In the genomic region with DNA sequence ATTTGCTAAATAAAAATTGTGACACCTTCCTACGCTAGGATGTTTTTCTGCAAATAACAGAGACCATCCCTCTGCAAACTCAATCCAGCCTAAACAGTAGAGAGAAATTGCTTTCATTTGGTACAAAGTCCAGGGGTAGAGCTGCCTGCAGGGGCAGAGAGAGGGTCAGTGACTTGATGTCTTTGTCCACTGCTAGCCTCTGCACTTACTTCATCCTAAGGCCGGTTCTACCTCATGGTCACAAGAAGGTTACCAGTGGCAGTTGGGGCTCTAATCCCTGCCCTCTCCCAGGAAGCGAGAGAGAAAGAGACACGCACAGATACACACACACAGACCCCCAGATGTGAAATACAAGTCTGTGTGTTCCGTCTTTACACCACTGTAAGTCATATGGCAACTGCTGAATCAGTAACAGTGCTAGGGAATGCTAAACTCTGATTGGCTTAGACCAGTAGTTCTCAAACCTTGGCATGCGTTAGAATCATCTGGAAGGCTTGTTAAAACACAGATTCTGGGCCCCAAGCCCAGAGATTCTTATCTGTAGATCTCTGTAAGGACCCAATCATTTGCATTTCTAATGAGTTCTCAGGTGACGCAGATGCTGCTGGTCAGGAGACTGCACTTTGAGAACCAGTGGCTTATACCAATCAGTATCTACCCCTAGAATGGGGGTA, we compare ENCODE assay signal across 13 cellular contexts. TPM values are rescaled to one million over a fixed set of nuclear protein-coding genes. Genes with fewer than 3 reads are reported as not detected.
DNase-seq lines count a peak whose midpoint lies in the region; TF ChIP-seq lines count a peak whose summit lies in the region.
"Had no signal": no experiment of that assay in that cellular context is flagged by ENCODE, and none has a peak within 500 bp of the region (broad histone marks: within the 10 kb centered on the region; RNA-seq: fewer than 3 reads in every experiment).

No MANE protein-coding gene starts in this region.

- no peaks in the 10 kb centered on the region for H3K9me3 Mint-ChIP-seq in HFFc6
- H3K9me3 Mint-ChIP-seq: activated naive CD8-positive, alpha-beta T cell treated with anti-CD3 and anti-CD28 coated beads for 36 hours; CD4-positive, alpha-beta memory T cell had no signal

- H3K14ac ChIP-seq in mesenchymal stem cell (ENCODE audit: low read length in 2 of 2): no peak overlapping the region

- DNase-seq in AG08396 (ENCODE audit: low spot score) (peak; percentile 38), HFFc6 (peak; percentile 97), mammary epithelial cell (peak; percentile 77), mesenchymal stem cell (no peak), NCI-H2171 (lab: John Stamatoyannopoulos, UW) (no peak), GM13977 (ENCODE audit: low spot score) (no peak), SJCRH30 (no peak), NCI-H82 (lab: John Stamatoyannopoulos, UW) (no peak)
- DNase-seq: activated CD4-positive, alpha-beta T cell treated with anti-CD3 and anti-CD28 coated beads for 36 hours; activated naive CD8-positive, alpha-beta T cell treated with anti-CD3 and anti-CD28 coated beads for 36 hours; CD4-positive, alpha-beta memory T cell; NCI-H2171 treated with DMSO at 0.1 percent for 48 hours had no signal

- H3K36me3 Mint-ChIP-seq in HFFc6 (ENCODE audit: low read depth): peaks cover 41% of the 10 kb centered on the region
- H3K36me3 Mint-ChIP-seq: activated naive CD8-positive, alpha-beta T cell treated with anti-CD3 and anti-CD28 coated beads for 36 hours; CD4-positive, alpha-beta memory T cell had no signal

- H3K36me3 ChIP-seq in mammary epithelial cell (ENCODE audit: insufficient read depth, low read length) (no peaks in the 10 kb centered on the region), mesenchymal stem cell (ENCODE audit: control insufficient read depth in 1 of 2, insufficient read depth in 2 of 2, low read depth in 1 of 2, low read length in 2 of 2) (peaks cover 32 to 99% of the 10 kb centered on the region in 2 experiments), SJCRH30 (peaks cover 45% of the 10 kb centered on the region)

- dilution Hi-C loops in mammary epithelial cell (cut with HindIII; ENCODE audit: low sequenced_read_pairs): no loop called here

- peak overlapping the region; percentile 72 for H3K4me3 Mint-ChIP-seq in HFFc6
- H3K4me3 Mint-ChIP-seq: activated CD4-positive, alpha-beta T cell treated with anti-CD3 and anti-CD28 coated beads for 36 hours; activated naive CD8-positive, alpha-beta T cell treated with anti-CD3 and anti-CD28 coated beads for 36 hours; CD4-positive, alpha-beta memory T cell had no signal

- H3K23ac ChIP-seq in mesenchymal stem cell (ENCODE audit: low read length in 2 of 2): no peak overlapping the region

- no peaks in the 10 kb centered on the region for H3K79me2 ChIP-seq in mammary epithelial cell (ENCODE audit: insufficient read depth, low read length)

- TF ChIP-seq CTCF in HFFc6 (IDR thresholded peaks at IDR 0.05): no peak
- TF ChIP-seq CTCF in mammary epithelial cell (conservative IDR thresholded peaks at IDR 0.05 in 1 of 2, IDR thresholded peaks at IDR 0.05 in 1 of 2; ENCODE audit: extremely low read depth in 1 of 2, insufficient read depth in 1 of 2, low read depth in 1 of 2, low read length in 2 of 2): no peak
- TF ChIP-seq CTCF in GM13977 (IDR thresholded peaks at IDR 0.05; ENCODE audit: extremely low read depth, insufficient read depth, missing control alignments): no peak

- H3K9me3 ChIP-seq in mammary epithelial cell (replicated peaks; ENCODE audit: insufficient read depth, low read length) (no peaks in the 10 kb centered on the region), mesenchymal stem cell (ENCODE audit: control insufficient read depth, low read length) (no peaks in the 10 kb centered on the region), SJCRH30 (replicated peaks) (no peaks in the 10 kb centered on the region)

- no peak overlapping the region for H2BK120ac ChIP-seq in mesenchymal stem cell (ENCODE audit: low read depth, low read length)

- peaks cover 1% of the 10 kb centered on the region for H3K79me1 ChIP-seq in mesenchymal stem cell (replicated peaks; ENCODE audit: low read length, poor library complexity, severe bottlenecking)

- no peak overlapping the region for H2BK12ac ChIP-seq in mesenchymal stem cell (ENCODE audit: low read length in 2 of 2)

- peak overlapping the region; percentile 57 for H2AK5ac ChIP-seq in mesenchymal stem cell (ENCODE audit: low read length, severe bottlenecking)

- H3K27ac ChIP-seq in mammary epithelial cell (ENCODE audit: insufficient read depth, low read depth, low read length): no peak overlapping the region
- H3K27ac ChIP-seq in mesenchymal stem cell (ENCODE audit: low read length, poor library complexity, severe bottlenecking): no peak overlapping the region
- H3K27ac ChIP-seq in SJCRH30: no peak overlapping the region
- H3K27ac ChIP-seq: SK-N-MC had no signal

- H3K4ac ChIP-seq in mesenchymal stem cell (ENCODE audit: low read depth in 1 of 2, low read length in 2 of 2): peak overlapping the region in 1 of 2 experiments; percentile 19

- H3K27ac Mint-ChIP-seq in HFFc6: peak overlapping the region; percentile 89
- H3K27ac Mint-ChIP-seq: activated CD4-positive, alpha-beta T cell treated with anti-CD3 and anti-CD28 coated beads for 36 hours; activated naive CD8-positive, alpha-beta T cell treated with anti-CD3 and anti-CD28 coated beads for 36 hours had no signal

- H3K9ac ChIP-seq in mammary epithelial cell (ENCODE audit: insufficient read depth, low read length) (no peak overlapping the region), mesenchymal stem cell (ENCODE audit: low read length) (peak overlapping the region; percentile 75)

- in situ Hi-C loops in mammary epithelial cell (cut with MboI; ENCODE audit: low sequenced_read_pairs in 2 of 2): loop anchor here in 1 of 2 donors (5.0 kb wide), 1 partner anchor 207 kb away; no protein-coding TSS in a partner anchor
- in situ Hi-C loops in GM13977 (cut with MboI; ENCODE audit: low pct_unique_long_range_greater_than_20kb, low sequenced_read_pairs, unreplicated experiment): no loop called here

- peak overlapping the region; percentile 55 for H4K8ac ChIP-seq in mesenchymal stem cell (ENCODE audit: low read length)

- H3K4me2 ChIP-seq in mammary epithelial cell (ENCODE audit: insufficient read depth, low read depth, low read length): no peak overlapping the region
- no peak overlapping the region for H3K4me2 ChIP-seq in mesenchymal stem cell (ENCODE audit: low read length, poor library complexity, severe bottlenecking)

- H3K18ac ChIP-seq in mesenchymal stem cell (ENCODE audit: low read depth in 1 of 2, low read length in 2 of 2): no peak overlapping the region

- H2AFZ ChIP-seq in mammary epithelial cell (ENCODE audit: low read depth, low read length) (peak overlapping the region; percentile 15), mesenchymal stem cell (ENCODE audit: low read depth, low read length) (no peak overlapping the region)

- H3K4me1 ChIP-seq in mammary epithelial cell (ENCODE audit: insufficient read depth, low read length) (peaks cover 40% of the 10 kb centered on the region), mesenchymal stem cell (ENCODE audit: control insufficient read depth, insufficient read depth, low read depth, low read length) (peaks cover 18% of the 10 kb centered on the region), SJCRH30 (peaks cover 35% of the 10 kb centered on the region)

- 68% methylated on average over 7 of the region's 7 CpGs for WGBS in mammary epithelial cell (ENCODE audit: low coverage, missing lambda C conversion rate)
- 73% methylated on average over 6 of the region's 7 CpGs for WGBS in mesenchymal stem cell

- H4K91ac ChIP-seq in mesenchymal stem cell (ENCODE audit: low read length): no peak overlapping the region

- H3K4me3 ChIP-seq in mammary epithelial cell (replicated peaks in 1 of 3; ENCODE audit: insufficient read depth in 1 of 3, low read depth in 2 of 3, low read length in 3 of 3) (no peak overlapping the region), mesenchymal stem cell (ENCODE audit: insufficient read depth in 1 of 2, low read depth in 1 of 2, low read length in 2 of 2) (no peak overlapping the region), SJCRH30 (no peak overlapping the region)
- H3K4me3 ChIP-seq: SK-N-MC had no signal

- no TSS peak for BruUV-seq in mammary epithelial cell (replicated peaks; lab: Mats Ljungman, UMichigan)

- peaks cover 3% of the 10 kb centered on the region for H3K27me3 Mint-ChIP-seq in HFFc6 (ENCODE audit: insufficient read depth)
- H3K27me3 Mint-ChIP-seq: activated CD4-positive, alpha-beta T cell treated with anti-CD3 and anti-CD28 coated beads for 36 hours had no signal

- H4K20me1 ChIP-seq in mammary epithelial cell (ENCODE audit: insufficient read depth, low read length): no peaks in the 10 kb centered on the region

- peak overlapping the region; percentile 30 for H2BK15ac ChIP-seq in mesenchymal stem cell (ENCODE audit: low read depth, poor library complexity, severe bottlenecking)

- intact Hi-C loops in mammary epithelial cell (cut with micrococcal nuclease): loop anchor here (1.0 kb wide), 5 partner anchors 30 to 206 kb away; no protein-coding TSS in a partner anchor

- H2BK5ac ChIP-seq in mesenchymal stem cell (ENCODE audit: low read depth, low read length, poor library complexity, severe bottlenecking): no peak overlapping the region

- H3K27me3 ChIP-seq in mammary epithelial cell (ENCODE audit: insufficient read depth, low read length) (no peaks in the 10 kb centered on the region), mesenchymal stem cell (ENCODE audit: control insufficient read depth in 1 of 2, insufficient read depth in 1 of 2, low read length in 2 of 2) (no peaks in the 10 kb centered on the region), SJCRH30 (no peaks in the 10 kb centered on the region)

- peaks cover 78% of the 10 kb centered on the region for H3K4me1 Mint-ChIP-seq in HFFc6 (ENCODE audit: low read depth)

- CTCF ChIA-PET in mammary epithelial cell (lab: Charles Lee; ENCODE audit: low non-redundant PET): interaction anchor here (0.5 to 1.0 kb wide), 5 partner anchors 31 to 206 kb away, joined by 3 to 7 read pairs (median 5); no protein-coding TSS in a partner anchor

RNA-seq across cellular contexts. Expression of a gene that starts 13.1 kb away (rescaled TPM):
- total RNA-seq in HFFc6 (2021; fragmentation: NEBNext Ultra II Directional; extraction: Animal tissue kit (Norgen Biotek cat#: 25700)): 10 to 100 TPM; 22.3 to 36.1 (median 27.5) TPM
- total RNA-seq in mammary epithelial cell: 100 to 1,000 TPM in 1 of 2 donors, 10 to 100 TPM in 1; 50.5 to 173 TPM
- polyA plus RNA-seq in mammary epithelial cell: 32.4 TPM
- polyA minus RNA-seq in mammary epithelial cell: 109 TPM
- polyA plus RNA-seq in mesenchymal stem cell (2013, experiment 1 of 2): 12.2 TPM
- polyA plus RNA-seq in mesenchymal stem cell (2013, experiment 2 of 2): 13.0 TPM
- total RNA-seq in SJCRH30 (2014; rRNA removed; shearing (Covaris generic)): 16.1 and 16.8 TPM in 2 replicates
- polyA plus RNA-seq: CD4-positive, alpha-beta memory T cell had no signal

RNA-seq across cellular contexts. Expression of a gene that starts 16.8 kb away (rescaled TPM):
- 100 to 1,000 TPM; 446 to 563 (median 511) TPM for total RNA-seq in HFFc6 (2021; fragmentation: NEBNext Ultra II Directional; extraction: Animal tissue kit (Norgen Biotek cat#: 25700))
- 10 to 100 TPM; 18.2 to 68.2 TPM for total RNA-seq in mammary epithelial cell
- polyA plus RNA-seq in mammary epithelial cell: 24.9 TPM
- 35.5 TPM for polyA minus RNA-seq in mammary epithelial cell
- 290 TPM for polyA plus RNA-seq in mesenchymal stem cell (2013, experiment 1 of 2)
- polyA plus RNA-seq in mesenchymal stem cell (2013, experiment 2 of 2): 285 TPM
- total RNA-seq in SJCRH30 (2014; rRNA removed; shearing (Covaris generic)): 142 and 145 TPM in 2 replicates
- total RNA-seq: activated CD4-positive, alpha-beta T cell treated with anti-CD3 and anti-CD28 coated beads for 36 hours; activated naive CD8-positive, alpha-beta T cell treated with anti-CD3 and anti-CD28 coated beads for 36 hours had no signal
- polyA plus RNA-seq: CD4-positive, alpha-beta memory T cell had no signal

Comparison
In these comparisons a context has a peak if more than half of its experiments do, and no peak if none do; other contexts are left out.
1. DNase-seq: peak in AG08396 (single experiment), HFFc6 (single experiment) and mammary epithelial cell (single experiment); none in mesenchymal stem cell (single experiment), NCI-H2171 (single experiment), GM13977 (single experiment), SJCRH30 (0 of 2) and NCI-H82 (single experiment).